In genomic region chr20:6959900-6960312, GRCh38 we compare ENCODE assay signal across 1 cellular context.
TF ChIP-seq lines count a peak whose summit lies in the region.

No MANE protein-coding gene starts in this region.

TF ChIP-seq in HEK293, 187 proteins besides CTCF, POLR2A, EP300 and RAD21 (continued from another document):
- peak; percentile 97 for TF ChIP-seq HIC1 (tag by site-specific recombination; IDR thresholded peaks at IDR 0.05)
- peak; percentile 87 for TF ChIP-seq SP7 (tag by site-specific recombination; IDR thresholded peaks at IDR 0.05)
- peak; percentile 75; the same call in 1 of the 2 replicates for TF ChIP-seq WT1 (tag by site-specific recombination; IDR thresholded peaks at IDR 0.05)
- no peak for TF ChIP-seq ZEB2 (tag by site-specific recombination; IDR thresholded peaks at IDR 0.05)
- TF ChIP-seq ZBTB49 (tag by site-specific recombination; IDR thresholded peaks at IDR 0.05; ENCODE audit: low read depth): no peak
- no peak for TF ChIP-seq ZNF239 (tag by site-specific recombination; IDR thresholded peaks at IDR 0.05)
- 0 out of 2 replicates have a peak, but pooled peaks have one; percentile 25 for TF ChIP-seq ZNF488 (tag by site-specific recombination; IDR thresholded peaks at IDR 0.05)
- TF ChIP-seq KLF8 (tag by site-specific recombination; IDR thresholded peaks at IDR 0.05): peak; percentile 75
